In the genomic region with DNA sequence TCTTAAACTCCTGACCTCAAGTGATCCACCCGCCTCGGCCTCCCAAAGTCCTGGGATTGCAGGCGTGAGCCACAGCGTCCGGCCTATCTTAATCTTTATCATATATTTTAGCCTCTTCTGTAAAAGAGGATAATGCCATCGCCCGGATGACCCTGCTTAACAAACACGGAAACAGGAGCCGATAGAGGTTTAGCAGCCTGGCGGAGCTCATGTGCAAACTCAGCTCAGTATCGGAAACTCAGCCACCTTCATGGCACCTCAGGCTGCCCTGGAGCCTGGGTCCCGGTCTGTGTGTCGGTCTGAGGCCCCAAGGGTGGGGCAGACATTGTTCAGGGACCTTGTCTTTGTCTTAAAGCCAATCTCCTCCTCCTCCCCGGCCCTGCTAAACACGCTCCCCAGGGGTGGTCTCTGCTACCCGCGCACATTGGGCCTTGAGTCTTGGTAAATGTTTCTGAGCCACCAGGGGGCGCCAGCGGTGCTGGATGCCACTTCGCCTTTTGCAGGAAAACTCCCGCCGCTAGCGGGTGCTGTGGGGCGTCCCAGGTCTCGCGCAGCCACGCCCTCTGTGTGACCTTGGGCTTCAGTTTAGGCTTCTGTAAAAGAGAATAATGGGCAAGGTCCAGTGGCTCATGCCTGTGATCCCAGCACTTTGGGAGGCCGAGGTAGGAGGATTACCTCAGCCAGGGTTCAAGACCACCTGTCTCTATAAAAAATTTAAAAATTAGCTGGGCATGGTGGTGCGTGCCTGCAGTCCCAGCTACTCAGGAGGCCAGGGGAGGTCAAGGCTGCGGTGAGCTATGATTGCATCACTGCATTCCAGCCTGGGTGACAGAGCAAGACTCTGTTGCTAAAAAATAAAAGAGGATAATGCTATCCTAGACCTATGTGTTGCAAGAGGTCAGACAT, we compare ENCODE assay signal across 1 cellular context.
TF ChIP-seq lines count a peak whose summit lies in the region.

No MANE protein-coding gene starts in this region.

TF ChIP-seq in HepG2, 621 proteins besides CTCF, POLR2A, EP300 and RAD21 (continued from another document and continues in another):
- TF ChIP-seq ZNF281 (CRISPR knock-in tag; IDR thresholded peaks at IDR 0.05; ENCODE audit: borderline replicate concordance) (no peak), ZNF567 (CRISPR knock-in tag; IDR thresholded peaks at IDR 0.05; ENCODE audit: borderline replicate concordance) (no peak), RXRA (CRISPR knock-in tag; IDR thresholded peaks at IDR 0.05) (peak; percentile 95), CHD4 (IDR thresholded peaks at IDR 0.05; ENCODE audit: borderline replicate concordance, low read length) (peak; percentile 97), ZNF510 (CRISPR knock-in tag; IDR thresholded peaks at IDR 0.05; ENCODE audit: low read depth) (no peak), MAFK (conservative IDR thresholded peaks at IDR 0.05 in 1 of 2, IDR thresholded peaks at IDR 0.05 in 1 of 2; ENCODE audit: low read length in 2 of 2) (no peak), SMAD1 (CRISPR knock-in tag; IDR thresholded peaks at IDR 0.05; ENCODE audit: borderline replicate concordance, low read depth) (0 out of 2 replicates have a peak, but pooled peaks have one; percentile 44), ZNF468 (CRISPR knock-in tag; IDR thresholded peaks at IDR 0.05) (no peak), IRF2 (CRISPR knock-in tag; IDR thresholded peaks at IDR 0.05) (peak; percentile 45), ERF (CRISPR knock-in tag; IDR thresholded peaks at IDR 0.05) (peak; percentile 22; the same call in 1 of the 2 replicates), ZNF850 (CRISPR knock-in tag; conservative IDR thresholded peaks at IDR 0.05) (no peak), ZNF329 (CRISPR knock-in tag; IDR thresholded peaks at IDR 0.05; ENCODE audit: low read depth) (no peak), KAT8 (CRISPR knock-in tag; IDR thresholded peaks at IDR 0.05) (no peak), FOXK1 (CRISPR knock-in tag; IDR thresholded peaks at IDR 0.05; ENCODE audit: borderline replicate concordance, low read depth) (peak; percentile 59; the same call in 1 of the 2 replicates), ZNF670 (CRISPR knock-in tag; IDR thresholded peaks at IDR 0.05; ENCODE audit: borderline replicate concordance) (peak; percentile 53; the same call in 1 of the 2 replicates), ZNF557 (CRISPR knock-in tag; IDR thresholded peaks at IDR 0.05) (0 out of 2 replicates have a peak, but pooled peaks have one; percentile 32), GTF3A (CRISPR knock-in tag; conservative IDR thresholded peaks at IDR 0.05) (no peak), KLF16 (CRISPR knock-in tag; IDR thresholded peaks at IDR 0.05) (peak in 1 of 2 experiments; percentile 60; a peak in 2 of 4 replicates), ZSCAN31 (CRISPR knock-in tag; IDR thresholded peaks at IDR 0.05; ENCODE audit: low read depth) (0 out of 2 replicates have a peak, but pooled peaks have one; percentile 64), ZNF501 (CRISPR knock-in tag; IDR thresholded peaks at IDR 0.05) (0 out of 2 replicates have a peak, but pooled peaks have one; percentile 52), KDM4B (CRISPR knock-in tag; IDR thresholded peaks at IDR 0.05) (peak; percentile 22; the same call in 1 of the 2 replicates), ZNF841 (CRISPR knock-in tag; IDR thresholded peaks at IDR 0.05; ENCODE audit: borderline replicate concordance) (no peak), SP5 (CRISPR knock-in tag; IDR thresholded peaks at IDR 0.05; ENCODE audit: borderline replicate concordance, low read depth) (peak; percentile 78; the same call in 1 of the 2 replicates), ZNF446 (CRISPR knock-in tag; IDR thresholded peaks at IDR 0.05) (no peak), RORA (CRISPR knock-in tag; IDR thresholded peaks at IDR 0.05) (no peak; the same call in 1 of the 2 replicates), TEAD2 (CRISPR knock-in tag; IDR thresholded peaks at IDR 0.05) (no peak), ZNF24 (IDR thresholded peaks at IDR 0.05) (no peak), XRCC5 (optimal IDR thresholded peaks at IDR 0.05; ENCODE audit: low read length) (peak; percentile 96), BORCS8-MEF2B (CRISPR knock-in tag; IDR thresholded peaks at IDR 0.05) (peak; percentile 31; the same call in 1 of the 2 replicates), PHF20 (CRISPR knock-in tag; IDR thresholded peaks at IDR 0.05) (no peak), ATF1 (CRISPR knock-in tag; IDR thresholded peaks at IDR 0.05) (no peak), NCOA2 (CRISPR knock-in tag; IDR thresholded peaks at IDR 0.05) (peak; percentile 91), ZNF644 (CRISPR knock-in tag; IDR thresholded peaks at IDR 0.05; ENCODE audit: low read depth) (0 out of 2 replicates have a peak, but pooled peaks have one; percentile 23), MIXL1 (CRISPR knock-in tag; IDR thresholded peaks at IDR 0.05) (0 out of 2 replicates have a peak, but pooled peaks have one; percentile 1), NFRKB (IDR thresholded peaks at IDR 0.05) (no peak), KLF12 (CRISPR knock-in tag; IDR thresholded peaks at IDR 0.05; ENCODE audit: borderline replicate concordance) (peak; percentile 99), KDM1A (CRISPR knock-in tag; IDR thresholded peaks at IDR 0.05) (peak; percentile 91), CC2D1A (CRISPR knock-in tag; IDR thresholded peaks at IDR 0.05) (no peak), SAP130 (CRISPR knock-in tag; IDR thresholded peaks at IDR 0.05; ENCODE audit: low read depth) (peak; percentile 77), MATR3 (CRISPR knock-in tag; IDR thresholded peaks at IDR 0.05) (no peak), CEBPB (IDR thresholded peaks at IDR 0.05; ENCODE audit: borderline replicate concordance, low read depth, low read length) (peak; percentile 97), YEATS4 (CRISPR knock-in tag; IDR thresholded peaks at IDR 0.05; ENCODE audit: borderline replicate concordance) (peak; percentile 75; the same call in 1 of the 2 replicates), SIX1 (CRISPR knock-in tag; IDR thresholded peaks at IDR 0.05; ENCODE audit: borderline replicate concordance) (no peak; the same call in 1 of the 2 replicates), U2AF2 (IDR thresholded peaks at IDR 0.05; ENCODE audit: low read depth, low read length) (no peak), ZNF598 (CRISPR knock-in tag; IDR thresholded peaks at IDR 0.05; ENCODE audit: borderline replicate concordance) (no peak), ELF1 (CRISPR knock-in tag; IDR thresholded peaks at IDR 0.05) (no peak), ADNP (CRISPR knock-in tag; IDR thresholded peaks at IDR 0.05) (peak; percentile 74; the same call in 1 of the 2 replicates), ZNF451 (CRISPR knock-in tag; IDR thresholded peaks at IDR 0.05) (no peak), ATF7-NPFF (CRISPR knock-in tag; IDR thresholded peaks at IDR 0.05; ENCODE audit: low read depth) (no peak), ZNF773 (CRISPR knock-in tag; IDR thresholded peaks at IDR 0.05; ENCODE audit: borderline replicate concordance) (no peak)
- TF ChIP-seq, protein P1, sequence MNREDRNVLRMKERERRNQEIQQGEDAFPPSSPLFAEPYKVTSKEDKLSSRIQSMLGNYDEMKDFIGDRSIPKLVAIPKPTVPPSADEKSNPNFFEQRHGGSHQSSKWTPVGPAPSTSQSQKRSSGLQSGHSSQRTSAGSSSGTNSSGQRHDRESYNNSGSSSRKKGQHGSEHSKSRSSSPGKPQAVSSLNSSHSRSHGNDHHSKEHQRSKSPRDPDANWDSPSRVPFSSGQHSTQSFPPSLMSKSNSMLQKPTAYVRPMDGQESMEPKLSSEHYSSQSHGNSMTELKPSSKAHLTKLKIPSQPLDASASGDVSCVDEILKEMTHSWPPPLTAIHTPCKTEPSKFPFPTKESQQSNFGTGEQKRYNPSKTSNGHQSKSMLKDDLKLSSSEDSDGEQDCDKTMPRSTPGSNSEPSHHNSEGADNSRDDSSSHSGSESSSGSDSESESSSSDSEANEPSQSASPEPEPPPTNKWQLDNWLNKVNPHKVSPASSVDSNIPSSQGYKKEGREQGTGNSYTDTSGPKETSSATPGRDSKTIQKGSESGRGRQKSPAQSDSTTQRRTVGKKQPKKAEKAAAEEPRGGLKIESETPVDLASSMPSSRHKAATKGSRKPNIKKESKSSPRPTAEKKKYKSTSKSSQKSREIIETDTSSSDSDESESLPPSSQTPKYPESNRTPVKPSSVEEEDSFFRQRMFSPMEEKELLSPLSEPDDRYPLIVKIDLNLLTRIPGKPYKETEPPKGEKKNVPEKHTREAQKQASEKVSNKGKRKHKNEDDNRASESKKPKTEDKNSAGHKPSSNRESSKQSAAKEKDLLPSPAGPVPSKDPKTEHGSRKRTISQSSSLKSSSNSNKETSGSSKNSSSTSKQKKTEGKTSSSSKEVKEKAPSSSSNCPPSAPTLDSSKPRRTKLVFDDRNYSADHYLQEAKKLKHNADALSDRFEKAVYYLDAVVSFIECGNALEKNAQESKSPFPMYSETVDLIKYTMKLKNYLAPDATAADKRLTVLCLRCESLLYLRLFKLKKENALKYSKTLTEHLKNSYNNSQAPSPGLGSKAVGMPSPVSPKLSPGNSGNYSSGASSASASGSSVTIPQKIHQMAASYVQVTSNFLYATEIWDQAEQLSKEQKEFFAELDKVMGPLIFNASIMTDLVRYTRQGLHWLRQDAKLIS (CRISPR knock-in tag; IDR thresholded peaks at IDR 0.05) = no peak
- TF ChIP-seq, protein P2, sequence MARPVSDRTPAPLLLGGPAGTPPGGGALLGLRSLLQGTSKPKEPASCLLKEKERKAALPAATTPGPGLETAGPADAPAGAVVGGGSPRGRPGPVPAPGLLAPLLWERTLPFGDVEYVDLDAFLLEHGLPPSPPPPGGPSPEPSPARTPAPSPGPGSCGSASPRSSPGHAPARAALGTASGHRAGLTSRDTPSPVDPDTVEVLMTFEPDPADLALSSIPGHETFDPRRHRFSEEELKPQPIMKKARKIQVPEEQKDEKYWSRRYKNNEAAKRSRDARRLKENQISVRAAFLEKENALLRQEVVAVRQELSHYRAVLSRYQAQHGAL (CRISPR knock-in tag; IDR thresholded peaks at IDR 0.05; ENCODE audit: not compliant biosample characterization) = no peak
- TF ChIP-seq, protein P3, sequence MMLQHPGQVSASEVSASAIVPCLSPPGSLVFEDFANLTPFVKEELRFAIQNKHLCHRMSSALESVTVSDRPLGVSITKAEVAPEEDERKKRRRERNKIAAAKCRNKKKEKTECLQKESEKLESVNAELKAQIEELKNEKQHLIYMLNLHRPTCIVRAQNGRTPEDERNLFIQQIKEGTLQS (CRISPR knock-in tag; IDR thresholded peaks at IDR 0.05) = peak; percentile 96
- TF ChIP-seq, protein P4, sequence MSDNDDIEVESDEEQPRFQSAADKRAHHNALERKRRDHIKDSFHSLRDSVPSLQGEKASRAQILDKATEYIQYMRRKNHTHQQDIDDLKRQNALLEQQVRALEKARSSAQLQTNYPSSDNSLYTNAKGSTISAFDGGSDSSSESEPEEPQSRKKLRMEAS (IDR thresholded peaks at IDR 0.05) = peak; percentile 46
- TF ChIP-seq, protein P5, sequence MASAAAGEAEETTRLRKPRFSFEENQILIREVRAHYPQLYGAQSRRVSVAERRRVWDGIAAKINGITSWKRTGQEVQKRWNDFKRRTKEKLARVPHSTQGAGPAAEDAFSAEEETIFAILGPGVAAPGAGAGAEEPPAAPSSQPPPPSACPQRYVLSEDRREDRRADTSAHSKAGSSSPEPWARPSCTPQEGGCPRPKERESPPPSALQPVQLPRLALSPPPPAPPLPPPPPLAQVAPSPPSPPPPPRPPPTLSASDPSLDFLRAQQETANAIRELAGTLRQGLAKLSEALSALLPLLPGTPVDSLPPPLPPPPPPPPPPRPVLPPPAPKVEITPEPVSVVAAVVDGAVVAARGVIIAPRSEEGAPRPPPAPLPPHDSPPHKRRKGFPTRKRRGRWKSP (CRISPR knock-in tag; IDR thresholded peaks at IDR 0.05) = 0 out of 2 replicates have a peak, but pooled peaks have one; percentile 60
- TF ChIP-seq, protein P6, sequence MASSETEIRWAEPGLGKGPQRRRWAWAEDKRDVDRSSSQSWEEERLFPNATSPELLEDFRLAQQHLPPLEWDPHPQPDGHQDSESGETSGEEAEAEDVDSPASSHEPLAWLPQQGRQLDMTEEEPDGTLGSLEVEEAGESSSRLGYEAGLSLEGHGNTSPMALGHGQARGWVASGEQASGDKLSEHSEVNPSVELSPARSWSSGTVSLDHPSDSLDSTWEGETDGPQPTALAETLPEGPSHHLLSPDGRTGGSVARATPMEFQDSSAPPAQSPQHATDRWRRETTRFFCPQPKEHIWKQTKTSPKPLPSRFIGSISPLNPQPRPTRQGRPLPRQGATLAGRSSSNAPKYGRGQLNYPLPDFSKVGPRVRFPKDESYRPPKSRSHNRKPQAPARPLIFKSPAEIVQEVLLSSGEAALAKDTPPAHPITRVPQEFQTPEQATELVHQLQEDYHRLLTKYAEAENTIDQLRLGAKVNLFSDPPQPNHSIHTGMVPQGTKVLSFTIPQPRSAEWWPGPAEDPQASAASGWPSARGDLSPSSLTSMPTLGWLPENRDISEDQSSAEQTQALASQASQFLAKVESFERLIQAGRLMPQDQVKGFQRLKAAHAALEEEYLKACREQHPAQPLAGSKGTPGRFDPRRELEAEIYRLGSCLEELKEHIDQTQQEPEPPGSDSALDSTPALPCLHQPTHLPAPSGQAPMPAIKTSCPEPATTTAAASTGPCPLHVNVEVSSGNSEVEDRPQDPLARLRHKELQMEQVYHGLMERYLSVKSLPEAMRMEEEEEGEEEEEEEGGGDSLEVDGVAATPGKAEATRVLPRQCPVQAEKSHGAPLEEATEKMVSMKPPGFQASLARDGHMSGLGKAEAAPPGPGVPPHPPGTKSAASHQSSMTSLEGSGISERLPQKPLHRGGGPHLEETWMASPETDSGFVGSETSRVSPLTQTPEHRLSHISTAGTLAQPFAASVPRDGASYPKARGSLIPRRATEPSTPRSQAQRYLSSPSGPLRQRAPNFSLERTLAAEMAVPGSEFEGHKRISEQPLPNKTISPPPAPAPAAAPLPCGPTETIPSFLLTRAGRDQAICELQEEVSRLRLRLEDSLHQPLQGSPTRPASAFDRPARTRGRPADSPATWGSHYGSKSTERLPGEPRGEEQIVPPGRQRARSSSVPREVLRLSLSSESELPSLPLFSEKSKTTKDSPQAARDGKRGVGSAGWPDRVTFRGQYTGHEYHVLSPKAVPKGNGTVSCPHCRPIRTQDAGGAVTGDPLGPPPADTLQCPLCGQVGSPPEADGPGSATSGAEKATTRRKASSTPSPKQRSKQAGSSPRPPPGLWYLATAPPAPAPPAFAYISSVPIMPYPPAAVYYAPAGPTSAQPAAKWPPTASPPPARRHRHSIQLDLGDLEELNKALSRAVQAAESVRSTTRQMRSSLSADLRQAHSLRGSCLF (CRISPR knock-in tag; IDR thresholded peaks at IDR 0.05; ENCODE audit: borderline replicate concordance) = no peak
